Comparison of ENCODE assay signal across 1 cellular context in genomic region chrX:14006489-14006888, GRCh38.
TF ChIP-seq lines count a peak whose summit lies in the region.

No MANE protein-coding gene starts in this region.

TF ChIP-seq in A549, 52 proteins besides CTCF, POLR2A, EP300 and RAD21 (continued from another document):
- no peak for TF ChIP-seq KDM1A (IDR thresholded peaks at IDR 0.05; ENCODE audit: low read depth)
- no peak for TF ChIP-seq GATA3 (IDR thresholded peaks at IDR 0.05; ENCODE audit: borderline replicate concordance)
- no peak for TF ChIP-seq RARB (CRISPR knock-in tag; IDR thresholded peaks at IDR 0.05)
- no peak for TF ChIP-seq NR3C1 (IDR thresholded peaks at IDR 0.05)
- TF ChIP-seq KDM5A (IDR thresholded peaks at IDR 0.05) = no peak
- TF ChIP-seq EHF (CRISPR knock-in tag; IDR thresholded peaks at IDR 0.05) = no peak
- TF ChIP-seq ESRRA (IDR thresholded peaks at IDR 0.05; ENCODE audit: borderline replicate concordance, low read length) = no peak
- TF ChIP-seq JUNB (IDR thresholded peaks at IDR 0.05) = no peak
- no peak for TF ChIP-seq HOXA7 (CRISPR knock-in tag; IDR thresholded peaks at IDR 0.05)
